ENCODE assay signal across 9 cellular contexts in the genomic region with DNA sequence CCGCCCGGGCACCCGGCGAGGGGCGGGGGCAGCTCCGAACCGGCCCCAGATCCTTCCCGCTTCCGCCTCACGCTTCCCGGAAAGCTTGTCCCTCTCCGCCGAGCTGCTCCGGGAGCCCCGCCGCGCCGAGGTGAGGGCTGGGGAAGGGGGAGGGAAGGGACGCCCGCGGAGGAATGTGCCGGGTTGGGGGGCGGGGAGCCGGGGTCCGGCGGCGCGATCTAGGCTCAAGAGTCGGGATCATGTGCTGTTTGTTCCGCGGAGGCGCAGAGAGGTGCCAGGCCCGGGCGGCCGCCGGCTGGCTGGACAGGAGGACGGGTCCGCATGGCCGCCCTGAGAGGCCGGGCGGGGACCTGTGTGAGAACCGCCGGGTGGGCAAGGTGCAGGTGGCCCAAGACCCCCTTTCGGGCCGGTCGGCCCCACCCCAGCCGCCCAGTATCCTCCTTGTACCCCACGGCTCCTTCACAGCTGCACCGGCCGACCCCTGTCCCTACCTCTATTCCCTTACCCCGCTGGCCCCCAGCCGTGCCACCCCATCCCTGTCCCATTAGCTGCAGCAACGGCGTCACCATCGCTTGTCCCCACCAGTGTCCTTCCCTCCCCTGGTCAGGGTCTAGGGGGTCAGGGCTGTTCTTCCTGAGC. TPM values are rescaled to one million over a fixed set of nuclear protein-coding genes. Genes with fewer than 3 reads are reported as not detected.
DNase-seq lines count a peak whose midpoint lies in the region; ATAC-seq and TF ChIP-seq lines count a peak whose summit lies in the region.
"Had no signal": no experiment of that assay in that cellular context is flagged by ENCODE, and none has a peak within 500 bp of the region (broad histone marks: within the 10 kb centered on the region; RNA-seq: fewer than 3 reads in every experiment).

No MANE protein-coding gene starts in this region.

- ATAC-seq in GM21360 (IDR thresholded peaks at IDR 0.05; ENCODE audit: unreplicated experiment) (peak; percentile 11), GM19452 (IDR thresholded peaks at IDR 0.05; ENCODE audit: unreplicated experiment) (no peak)

- intact Hi-C loops in breast epithelium (cut with DNase I; ENCODE audit: low total_unique reads) (no loop called here), stomach (cut with DNase I; ENCODE audit: low total_unique reads) (no loop called here)

- TF ChIP-seq CTCF in AG04450 (IDR thresholded peaks at IDR 0.05; ENCODE audit: low read depth, low read length) (no peak), breast epithelium (IDR thresholded peaks at IDR 0.05) (no peak), stomach (IDR thresholded peaks at IDR 0.05) (no peak)

- H3K27ac ChIP-seq in AG04450 (ENCODE audit: low read depth, low read length) (no peak overlapping the region), KOPT-K1 (ENCODE audit: low read depth, low read length, poor library complexity, severe bottlenecking) (peak overlapping the region; percentile 75), breast epithelium (peak overlapping the region; percentile 94), layer of hippocampus (ENCODE audit: low read depth, low read length) (peak overlapping the region; percentile 84), stomach (peak overlapping the region; percentile 91 to 97 (median 94))

- H3K36me3 ChIP-seq in KOPT-K1 (ENCODE audit: insufficient read depth, low read length) (peaks cover 19% of the 10 kb centered on the region; the same call in 1 of the 2 replicates), breast epithelium (no peaks in the 10 kb centered on the region), stomach (peaks cover 23 to 28% (median 27%) of the 10 kb centered on the region in 4 donors)

- 0 to 1% (median 1%) methylated on average over 22 to 55 of the region's 55 CpGs for WGBS in stomach, 5 donors

- H3K4me1 ChIP-seq in breast epithelium (peaks cover 9 to 12% of the 10 kb centered on the region in 2 donors), stomach (peaks cover 27 to 34% (median 32%) of the 10 kb centered on the region in 4 donors)

- DNase-seq in AG04450 (ENCODE audit: low read depth, low spot score) (no peak), breast epithelium (ENCODE audit: low spot score in 2 of 2) (peak in 1 of 2 donors; percentile 26), stomach (peak; percentile 58), H4 (ENCODE audit: low spot score) (no peak)

- CTCF ChIA-PET in AG04450 (lab: Charles Lee): interaction anchor here (1.5 to 1.8 kb wide), 3 partner anchors 9 to 64 kb away, joined by 3 to 5 read pairs (median 4); a partner anchor contains a TSS

- peak overlapping the region; percentile 94 for H3K4me3 ChIP-seq in AG04450 (ENCODE audit: low read depth, low read length)
- H3K4me3 ChIP-seq in breast epithelium: peak overlapping the region; percentile 78 to 93 (median 88)
- peak overlapping the region; percentile 93 to 99 (median 98) for H3K4me3 ChIP-seq in stomach

- TF ChIP-seq EP300 in stomach (IDR thresholded peaks at IDR 0.05): no peak

- POLR2A ChIA-PET in AG04450 (lab: Yijun Ruan, JAX): interaction anchor here (1.0 to 1.7 kb wide), 8 partner anchors 9 to 59 kb away, joined by 3 to 15 read pairs (median 5); a partner anchor contains a TSS

- TF ChIP-seq POLR2A in breast epithelium (IDR thresholded peaks at IDR 0.05) (no peak), stomach (IDR thresholded peaks at IDR 0.05) (no peak)

- H3K9me3 ChIP-seq in AG04450 (ENCODE audit: control insufficient read depth, insufficient read depth, low read length) (no peaks in the 10 kb centered on the region; the same call in 1 of the 2 replicates), KOPT-K1 (ENCODE audit: insufficient read depth, low read length, poor library complexity, severe bottlenecking) (no peaks in the 10 kb centered on the region), breast epithelium (no peaks in the 10 kb centered on the region), stomach (no peaks in the 10 kb centered on the region)

- H3K27me3 ChIP-seq in AG04450 (ENCODE audit: control insufficient read depth, insufficient read depth, low read length): no peaks in the 10 kb centered on the region
- H3K27me3 ChIP-seq in breast epithelium: no peaks in the 10 kb centered on the region
- H3K27me3 ChIP-seq in layer of hippocampus (ENCODE audit: control insufficient read depth, insufficient read depth, low read length): no peaks in the 10 kb centered on the region
- no peaks in the 10 kb centered on the region for H3K27me3 ChIP-seq in stomach

RNA-seq across cellular contexts. Expression of a gene that starts 0.4 kb away (rescaled TPM):
- 46.9 and 49.8 TPM in 2 replicates for polyA plus RNA-seq in AG04450 (2011; rRNA removed)
- 62.0 and 84.3 TPM in 2 replicates for polyA minus RNA-seq in AG04450 (2011; rRNA and poly(A)+ RNA removed)
- 10 to 100 TPM; 37.5 to 88.5 (median 50.5) TPM for total RNA-seq in breast epithelium
- 100 to 1,000 TPM in 2 of 5 donors, 10 to 100 TPM in 3; 47.5 to 334 (median 94.8) TPM for total RNA-seq in stomach
- 100 to 1,000 TPM in 1 of 3 donors, 10 to 100 TPM in 2; 33.4 to 130 (median 70.3) TPM for polyA plus RNA-seq in stomach
- total RNA-seq in H4 (2014; rRNA removed; shearing (Covaris generic)): 9.9 and 13.0 TPM in 2 replicates

RNA-seq across cellular contexts. Expression of a gene that starts 0.8 kb away (rescaled TPM):
- polyA plus RNA-seq in AG04450 (2011; rRNA removed) (0.29 and 0.56 TPM in 2 replicates), stomach (1 to 10 TPM; 1.4 to 2.7 (median 1.6) TPM)
- polyA minus RNA-seq in AG04450 (2011; rRNA and poly(A)+ RNA removed): 0.39 and 0.87 TPM in 2 replicates
- total RNA-seq in breast epithelium (1 to 10 TPM in 2 of 3 donors, under 1 TPM in 1; 0.66 to 2.9 (median 1.9) TPM), stomach (1 to 10 TPM in 2 of 5 donors, not detected in 3; 1.3 to 6.1 TPM)
- total RNA-seq in H4 (2014; rRNA removed; shearing (Covaris generic)): 0.23 and 0.39 TPM in 2 replicates

RNA-seq across cellular contexts. Expression of a gene that starts 10.7 kb away (rescaled TPM):
- polyA plus RNA-seq in AG04450 (2011; rRNA removed) (18.0 and 20.0 TPM in 2 replicates), stomach (10 to 100 TPM; 28.0 to 52.7 (median 41.4) TPM)
- 12.0 and 14.8 TPM in 2 replicates for polyA minus RNA-seq in AG04450 (2011; rRNA and poly(A)+ RNA removed)
- total RNA-seq in breast epithelium (10 to 100 TPM; 11.0 to 17.7 (median 13.5) TPM), stomach (100 to 1,000 TPM in 2 of 5 donors, 10 to 100 TPM in 2, 1 to 10 TPM in 1; 8.1 to 202 (median 82.1) TPM)
- total RNA-seq in H4 (2014; rRNA removed; shearing (Covaris generic)): 0.90 and 0.97 TPM in 2 replicates

RNA-seq across cellular contexts. Expression of a gene that starts 30.5 kb away (rescaled TPM):
- polyA plus RNA-seq in AG04450 (2011; rRNA removed): 71.0 and 71.1 TPM in 2 replicates
- 27.9 and 32.1 TPM in 2 replicates for polyA minus RNA-seq in AG04450 (2011; rRNA and poly(A)+ RNA removed)
- 10 to 100 TPM; 42.6 to 57.8 (median 55.2) TPM for total RNA-seq in breast epithelium
- total RNA-seq in stomach: 100 to 1,000 TPM in 1 of 5 donors, 10 to 100 TPM in 4; 17.5 to 133 (median 51.8) TPM
- 10 to 100 TPM; 76.4 to 85.8 (median 78.5) TPM for polyA plus RNA-seq in stomach
- total RNA-seq in H4 (2014; rRNA removed; shearing (Covaris generic)): 24.0 and 32.2 TPM in 2 replicates

RNA-seq across cellular contexts. Expression of a gene that starts 37.1 kb away (rescaled TPM):
- polyA plus RNA-seq in AG04450 (2011; rRNA removed): not detected in 2 replicates
- not detected in 2 replicates for polyA minus RNA-seq in AG04450 (2011; rRNA and poly(A)+ RNA removed)
- total RNA-seq in breast epithelium: under 1 TPM; 0.29 to 0.98 (median 0.32) TPM
- not detected for total RNA-seq in stomach
- polyA plus RNA-seq in stomach: 1 to 10 TPM in 1 of 3 donors, not detected in 2; 1.0 TPM
- not detected in 2 replicates for total RNA-seq in H4 (2014; rRNA removed; shearing (Covaris generic))
- total RNA-seq: myocyte had no signal
